Comparison of ENCODE assay signal across 9 cellular contexts in genomic region chr1:52002038-52002917, GRCh38. TPM values are rescaled to one million over a fixed set of nuclear protein-coding genes. Genes with fewer than 3 reads are reported as not detected.
DNase-seq lines count a peak whose midpoint lies in the region; ATAC-seq and TF ChIP-seq lines count a peak whose summit lies in the region.
"Had no signal": no experiment of that assay in that cellular context is flagged by ENCODE, and none has a peak within 500 bp of the region (broad histone marks: within the 10 kb centered on the region; RNA-seq: fewer than 3 reads in every experiment).

No MANE protein-coding gene starts in this region.

- peak; percentile 64 for TF ChIP-seq CTCF in GM12801 (IDR thresholded peaks at IDR 0.05; ENCODE audit: extremely low read depth, insufficient read length)
- peak; percentile 92 for TF ChIP-seq CTCF in chondrocyte (IDR thresholded peaks at IDR 0.05)
- peak; percentile 89 to 95 for TF ChIP-seq CTCF in left lung (IDR thresholded peaks at IDR 0.05)

- no peaks in the 10 kb centered on the region for H3K27me3 Mint-ChIP-seq in chondrocyte (ENCODE audit: low read depth)
- peaks cover 19 to 24% of the 10 kb centered on the region in 2 donors for H3K27me3 Mint-ChIP-seq in stimulated activated naive B cell treated with anti-CD40 and anti-IgM and Interleukin-4, amounts not matched to agents 10 μg/mL and 1 μg/mL and 100 μg/mL, for 72 hours

- ATAC-seq in HG02973 (IDR thresholded peaks at IDR 0.05; ENCODE audit: unreplicated experiment), result peak; percentile 83
- ATAC-seq in left lung, result peak; percentile 99
- peak; percentile 95 to 99 for ATAC-seq in stimulated activated naive B cell treated with anti-CD40 and anti-IgM and Interleukin-4, amounts not matched to agents 10 μg/mL and 1 μg/mL and 100 μg/mL, for 72 hours (replicated peaks)

- H3K9me3 ChIP-seq in left lung, result no peaks in the 10 kb centered on the region

- DNase-seq in A172 (ENCODE audit: low spot score), result peak; percentile 89
- DNase-seq in NCI-H2029 (lab: John Stamatoyannopoulos, UW), result peak; percentile 97
- peak; percentile 15 for DNase-seq in T follicular helper cell (ENCODE audit: low read depth)
- DNase-seq in chondrocyte (ENCODE audit: low spot score), result no peak
- no peak for DNase-seq in left lung
- DNase-seq in stimulated activated naive B cell treated with anti-CD40 and anti-IgM and Interleukin-4, amounts not matched to agents 10 μg/mL and 1 μg/mL and 100 μg/mL, for 72 hours, result peak; percentile 58

- H3K9me3 Mint-ChIP-seq in chondrocyte (ENCODE audit: low read depth), result no peaks in the 10 kb centered on the region
- H3K9me3 Mint-ChIP-seq in stimulated activated naive B cell treated with anti-CD40 and anti-IgM and Interleukin-4, amounts not matched to agents 10 μg/mL and 1 μg/mL and 100 μg/mL, for 72 hours, result no peaks in the 10 kb centered on the region

- H3K27me3 ChIP-seq in left lung, result peaks cover 0 to 45% of the 10 kb centered on the region in 2 donors

- H3K4me1 Mint-ChIP-seq in chondrocyte (ENCODE audit: low read depth), result peaks cover 32% of the 10 kb centered on the region
- H3K4me1 Mint-ChIP-seq in stimulated activated naive B cell treated with anti-CD40 and anti-IgM and Interleukin-4, amounts not matched to agents 10 μg/mL and 1 μg/mL and 100 μg/mL, for 72 hours, result peaks cover 0 to 5% of the 10 kb centered on the region in 2 donors

- no peaks in the 10 kb centered on the region for H3K4me1 ChIP-seq in left lung

- intact Hi-C loops in left lung (cut with DNase I), result loop anchor here in 1 of 2 donors (5.0 kb wide), 1 partner anchor 105 kb away; no protein-coding TSS in a partner anchor

- no peaks in the 10 kb centered on the region for H3K36me3 Mint-ChIP-seq in chondrocyte (ENCODE audit: low read depth)
- no peaks in the 10 kb centered on the region for H3K36me3 Mint-ChIP-seq in stimulated activated naive B cell treated with anti-CD40 and anti-IgM and Interleukin-4, amounts not matched to agents 10 μg/mL and 1 μg/mL and 100 μg/mL, for 72 hours

- H3K4me3 ChIP-seq in left lung, result no peak overlapping the region
- H3K4me3 ChIP-seq: skin epidermis had no signal

- H3K36me3 ChIP-seq in left lung, result no peaks in the 10 kb centered on the region

- no peak overlapping the region for H3K4me3 Mint-ChIP-seq in chondrocyte (ENCODE audit: unreplicated experiment)
- H3K4me3 Mint-ChIP-seq in stimulated activated naive B cell treated with anti-CD40 and anti-IgM and Interleukin-4, amounts not matched to agents 10 μg/mL and 1 μg/mL and 100 μg/mL, for 72 hours, result no peak overlapping the region

- no peak overlapping the region for H3K27ac Mint-ChIP-seq in chondrocyte (ENCODE audit: unreplicated experiment)
- H3K27ac Mint-ChIP-seq in stimulated activated naive B cell treated with anti-CD40 and anti-IgM and Interleukin-4, amounts not matched to agents 10 μg/mL and 1 μg/mL and 100 μg/mL, for 72 hours, result no peak overlapping the region

- H3K27ac ChIP-seq in left lung, result no peak overlapping the region
- H3K27ac ChIP-seq: skin epidermis had no signal

RNA-seq across cellular contexts. Expression of gene RAB3B, which starts 11.8 kb away (rescaled TPM):
- 7.4 and 9.0 TPM in 2 replicates for total RNA-seq in A172 (2014; rRNA removed; shearing (Covaris generic))
- total RNA-seq in chondrocyte, result 15.3 to 33.9 TPM (median 32.8 TPM) in 3 replicates
- under 1 TPM; 0.05 to 0.06 TPM for total RNA-seq in left lung

RNA-seq across cellular contexts. Expression of gene KTI12, which starts 31.3 kb away (rescaled TPM):
- 6.8 and 8.2 TPM in 2 replicates for total RNA-seq in A172 (2014; rRNA removed; shearing (Covaris generic))
- total RNA-seq in chondrocyte (10.6 to 10.9 TPM (median 10.6 TPM) in 3 replicates), left lung (1 to 10 TPM; 7.2 to 8.6 TPM)

RNA-seq across cellular contexts. Expression of gene TXNDC12, which starts 52.7 kb away (rescaled TPM):
- 48.3 and 50.6 TPM in 2 replicates for total RNA-seq in A172 (2014; rRNA removed; shearing (Covaris generic))
- total RNA-seq in chondrocyte, result 47.5 to 55.0 TPM (median 54.8 TPM) in 3 replicates
- total RNA-seq in left lung, result 10 to 100 TPM; 43.5 to 52.3 TPM

RNA-seq across cellular contexts. Expression of gene BTF3L4, which starts 53.8 kb away (rescaled TPM):
- total RNA-seq in A172 (2014; rRNA removed; shearing (Covaris generic)), result 62.7 and 72.4 TPM in 2 replicates
- total RNA-seq in chondrocyte (51.1 to 59.2 TPM (median 54.5 TPM) in 3 replicates), left lung (10 to 100 TPM; 35.6 to 45.5 TPM)

Comparison
In these comparisons a context has a peak if more than half of its experiments do, and no peak if none do; other contexts are left out.
1. DNase-seq: peak in A172 (single experiment), NCI-H2029 (single experiment), T follicular helper cell (single experiment) and stimulated activated naive B cell treated with anti-CD40 and anti-IgM and Interleukin-4, amounts not matched to agents 10 μg/mL and 1 μg/mL and 100 μg/mL, for 72 hours (single experiment); none in chondrocyte (single experiment) and left lung (0 of 2).
2. Peak in every context shown above with its lines, with median percentiles within 50 percentile points of each other: CTCF ChIP-seq and ATAC-seq.